13 cellular contexts compared by ENCODE assay signal in genomic region chr11:65586247-65586630, GRCh38. TPM values are rescaled to one million over a fixed set of nuclear protein-coding genes. Genes with fewer than 3 reads are reported as not detected.
A peak's percentile ranks its signal among the peaks of the same experiment; 100 is the strongest.
DNase-seq lines count a peak whose midpoint lies in the region; ATAC-seq, FAIRE-seq and TF ChIP-seq lines count a peak whose summit lies in the region.
"Had no signal": no experiment of that assay in that cellular context is flagged by ENCODE, and none has a peak within 500 bp of the region (broad histone marks: within the 10 kb centered on the region; RNA-seq: fewer than 3 reads in every experiment).

No MANE protein-coding gene starts in this region.

- peak overlapping the region in 9 of 11 experiments; percentile 33 to 77 (median 75); a peak in 13 of 22 replicates for H3K9ac ChIP-seq in BLaER1 treated with 17β-estradiol and CSF1 and Interleukin-3, amounts not matched to agents 10 nM and 100 nM

- no peak for TF ChIP-seq POLR2A in H54 (IDR thresholded peaks at IDR 0.05; ENCODE audit: low read depth, low read length)

- H3K4me1 ChIP-seq in BLaER1 treated with 17β-estradiol and CSF1 and Interleukin-3, amounts not matched to agents 10 nM and 100 nM, result peaks cover 48 to 83% (median 53%) of the 10 kb centered on the region in 10 experiments
- H3K4me1 ChIP-seq: body of pancreas had no signal

- peak overlapping the region; percentile 23 to 91 (median 82); a peak in 17 of 22 replicates for H3K27ac ChIP-seq in BLaER1 treated with 17β-estradiol and CSF1 and Interleukin-3, amounts not matched to agents 10 nM and 100 nM
- H3K27ac ChIP-seq: body of pancreas, suprapubic skin had no signal

- no peak for ATAC-seq in central memory CD8-positive, alpha-beta T cell (replicated peaks; ENCODE audit: extremely low read depth, poor library complexity, severe bottlenecking)
- ATAC-seq: body of pancreas, HepG2 had no signal

- H3K4me2 ChIP-seq in BLaER1 treated with 17β-estradiol and CSF1 and Interleukin-3, amounts not matched to agents 10 nM and 100 nM, result peak overlapping the region; percentile 78 to 99 (median 97); a peak in 21 of 22 replicates

- H3K4me3 ChIP-seq in BLaER1 treated with 17β-estradiol and CSF1 and Interleukin-3, amounts not matched to agents 10 nM and 100 nM, result peak overlapping the region in 1 of 10 experiments; percentile 16; a peak in 1 of 20 replicates
- H3K4me3 ChIP-seq: body of pancreas, suprapubic skin had no signal

- H3K4me1 Mint-ChIP-seq in HFFc6 (ENCODE audit: low read depth) (peaks cover 29% of the 10 kb centered on the region), neural crest cell (peaks cover 39% of the 10 kb centered on the region)
- peaks cover 54% of the 10 kb centered on the region for H3K4me1 Mint-ChIP-seq in central memory CD8-positive, alpha-beta T cell

- H3K36me3 Mint-ChIP-seq in HFFc6 (ENCODE audit: low read depth) (peaks cover 15% of the 10 kb centered on the region), neural crest cell (ENCODE audit: low read depth) (no peaks in the 10 kb centered on the region)
- H3K36me3 Mint-ChIP-seq in central memory CD8-positive, alpha-beta T cell (ENCODE audit: insufficient read depth), result peaks cover 20% of the 10 kb centered on the region

- H3K36me3 ChIP-seq in BLaER1 treated with 17β-estradiol and CSF1 and Interleukin-3, amounts not matched to agents 10 nM and 100 nM, result peaks cover 67 to 81% (median 75%) of the 10 kb centered on the region in 11 experiments

- H3K9me3 Mint-ChIP-seq in HFFc6 (no peaks in the 10 kb centered on the region), neural crest cell (no peaks in the 10 kb centered on the region)
- no peaks in the 10 kb centered on the region for H3K9me3 Mint-ChIP-seq in central memory CD8-positive, alpha-beta T cell

- peaks cover 0 to 85% (median 20%) of the 10 kb centered on the region in 11 experiments; a peak in 12 of 22 replicates for H4K20me1 ChIP-seq in BLaER1 treated with 17β-estradiol and CSF1 and Interleukin-3, amounts not matched to agents 10 nM and 100 nM

- H3K27me3 ChIP-seq in BLaER1 treated with 17β-estradiol and CSF1 and Interleukin-3, amounts not matched to agents 10 nM and 100 nM, result no peaks in the 10 kb centered on the region
- H3K27me3 ChIP-seq: body of pancreas, suprapubic skin had no signal

- H3K27ac Mint-ChIP-seq in HFFc6 (peak overlapping the region; percentile 66), neural crest cell (ENCODE audit: unreplicated experiment) (no peak overlapping the region)
- H3K27ac Mint-ChIP-seq in central memory CD8-positive, alpha-beta T cell (ENCODE audit: low read depth), result no peak overlapping the region

- no peak for FAIRE-seq in H54 (lab: Jason Lieb, UNC)
- FAIRE-seq: HepG2 had no signal

- DNase-seq in HFFc6 (no peak), neural crest cell (ENCODE audit: low read depth, low spot score) (no peak), NCI-H2196 (lab: John Stamatoyannopoulos, UW; ENCODE audit: unreplicated experiment) (no peak), H54 (ENCODE audit: insufficient read length, low spot score) (no peak), amniotic stem cell (lab: John Stamatoyannopoulos, UW) (no peak)
- no peak for DNase-seq in central memory CD8-positive, alpha-beta T cell (ENCODE audit: low spot score in 2 of 2)
- no peak for DNase-seq in activated effector memory CD4-positive, alpha-beta T cell treated with Interleukin-2 at 50 U/mL for 16 hours
- DNase-seq: body of pancreas had no signal

- TF ChIP-seq CTCF in HFFc6 (IDR thresholded peaks at IDR 0.05) (no peak), neural crest cell (conservative IDR thresholded peaks at IDR 0.05) (no peak)

- no peaks in the 10 kb centered on the region for H3K9me3 ChIP-seq in BLaER1 treated with 17β-estradiol and CSF1 and Interleukin-3, amounts not matched to agents 10 nM and 100 nM (replicated peaks in 1 of 11)
- H3K9me3 ChIP-seq: body of pancreas, suprapubic skin had no signal

- H3K4me3 Mint-ChIP-seq in HFFc6, result no peak overlapping the region
- H3K4me3 Mint-ChIP-seq in central memory CD8-positive, alpha-beta T cell, result peak overlapping the region; percentile 11
- peak overlapping the region; percentile 41 for H3K4me3 Mint-ChIP-seq in neural crest cell

- H3K27me3 Mint-ChIP-seq in HFFc6 (ENCODE audit: insufficient read depth), result no peaks in the 10 kb centered on the region; the same call in 1 of the 2 replicates
- no peaks in the 10 kb centered on the region for H3K27me3 Mint-ChIP-seq in central memory CD8-positive, alpha-beta T cell
- peaks cover 7% of the 10 kb centered on the region for H3K27me3 Mint-ChIP-seq in neural crest cell (ENCODE audit: low read depth)

RNA-seq across cellular contexts. Expression of gene KCNK7, which starts 9.4 kb away (rescaled TPM):
- under 1 TPM in 3 of 6 experiments, not detected in 3; 0.16 to 0.31 (median 0.30) TPM for total RNA-seq in HFFc6 (2021; fragmentation: NEBNext Ultra II Directional; extraction: Animal tissue kit (Norgen Biotek cat#: 25700))
- total RNA-seq in neural crest cell, result 1.0 and 1.1 TPM in 2 replicates
- total RNA-seq: HepG2, NCI-H460, RPMI7951 had no signal

RNA-seq across cellular contexts. Expression of gene EHBP1L1, which starts 10.4 kb away (rescaled TPM):
- 10 to 100 TPM; 47.5 to 69.3 (median 61.3) TPM for total RNA-seq in HFFc6 (2021; fragmentation: NEBNext Ultra II Directional; extraction: Animal tissue kit (Norgen Biotek cat#: 25700))
- 13.6 and 15.3 TPM in 2 replicates for total RNA-seq in neural crest cell

RNA-seq across cellular contexts. Expression of gene FAM89B, which starts 13.9 kb away (rescaled TPM):
- 10 to 100 TPM; 40.9 to 52.8 (median 43.7) TPM for total RNA-seq in HFFc6 (2021; fragmentation: NEBNext Ultra II Directional; extraction: Animal tissue kit (Norgen Biotek cat#: 25700))
- total RNA-seq in neural crest cell, result 82.4 and 86.3 TPM in 2 replicates

RNA-seq across cellular contexts. Expression of gene ZNRD2, which starts 16.0 kb away (rescaled TPM):
- 10 to 100 TPM; 57.7 to 72.0 (median 64.3) TPM for total RNA-seq in HFFc6 (2021; fragmentation: NEBNext Ultra II Directional; extraction: Animal tissue kit (Norgen Biotek cat#: 25700))
- 32.2 and 33.2 TPM in 2 replicates for total RNA-seq in neural crest cell

RNA-seq across cellular contexts. Expression of gene MAP3K11, which starts 27.8 kb away (rescaled TPM):
- total RNA-seq in HFFc6 (2021; fragmentation: NEBNext Ultra II Directional; extraction: Animal tissue kit (Norgen Biotek cat#: 25700)), result 10 to 100 TPM; 42.1 to 51.1 (median 46.5) TPM
- total RNA-seq in neural crest cell, result 88.3 and 94.0 TPM in 2 replicates
